ENCODE assay signal across 18 cellular contexts in the genomic region with DNA sequence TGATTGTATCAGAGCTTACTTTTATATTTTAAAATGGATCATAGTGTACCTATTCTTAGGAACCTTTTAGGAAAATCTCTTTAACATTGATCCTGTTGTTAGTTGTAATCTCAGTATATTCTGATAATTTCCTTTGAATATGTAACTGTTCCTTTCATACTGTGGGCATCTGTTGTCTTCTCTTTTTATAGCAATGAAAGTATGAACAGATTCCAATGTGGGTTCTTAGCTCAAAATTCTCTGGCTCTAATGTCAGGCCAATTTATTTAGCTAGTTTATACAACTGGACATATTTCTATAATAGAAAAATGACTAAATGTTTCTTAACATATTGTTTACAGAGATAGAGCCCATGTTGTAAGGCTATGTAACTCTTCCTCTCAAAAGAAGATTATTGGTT.
"Had no signal": no experiment of that assay in that cellular context is flagged by ENCODE, and none has a peak within 500 bp of the region (broad histone marks: within the 10 kb centered on the region; RNA-seq: fewer than 3 reads in every experiment).

No MANE protein-coding gene starts in this region.

- H3K27me3 ChIP-seq: gastrocnemius medialis, neural progenitor cell, upper lobe of right lung had no signal

- H3K9ac ChIP-seq: neural progenitor cell had no signal

- H3K27ac ChIP-seq: gastrocnemius medialis, neural progenitor cell, upper lobe of right lung had no signal

- H3K4me3 ChIP-seq: gastrocnemius medialis, lung, neural progenitor cell, upper lobe of right lung had no signal

- H3K36me3 ChIP-seq: gastrocnemius medialis, neural progenitor cell, upper lobe of right lung had no signal

- H3K9me3 ChIP-seq: gastrocnemius medialis, upper lobe of right lung had no signal

- H3K4me2 ChIP-seq: neural progenitor cell had no signal

- H2AFZ ChIP-seq: neural progenitor cell had no signal

- DNase-seq: activated B cell treated with CpG ODN at 0.5 μM for 24 hours; activated CD4-positive, alpha-beta T cell treated with anti-CD3 and anti-CD28 coated beads for 36 hours; activated CD4-positive, alpha-beta T cell treated with anti-CD3 and anti-CD28 coated beads, Interleukin-2, amount 50 U/mL, for 4 hours; activated CD8-positive, alpha-beta memory T cell treated with anti-CD3 and anti-CD28 coated beads for 24 hours; activated CD8-positive, alpha-beta memory T cell treated with anti-CD3 and anti-CD28 coated beads, Interleukin-2, amount 50 U/mL, for 48 hours; activated effector memory CD4-positive, alpha-beta T cell treated with anti-CD3 and anti-CD28 coated beads, Interleukin-2, amount 50 U/mL, for 16 hours; activated naive CD4-positive, alpha-beta T cell treated with anti-CD3 and anti-CD28 coated beads, Interleukin-2, amount 10 ng/mL, durations not matched to agents 7 days and 5 days; activated T-cell treated with anti-CD3 and anti-CD28 coated beads, Interleukin-2, amount 50 U/mL, for 72 hours; effector memory CD4-positive, alpha-beta T cell; kidney; naive thymus-derived CD8-positive, alpha-beta T cell; stimulated activated CD4-positive, alpha-beta T cell treated with anti-CD3 and anti-CD28 coated beads, Interleukin-4, amount 100 ng/mL, for 24 hours; stimulated activated naive CD4-positive, alpha-beta T cell treated with Interleukin-2 at 50 U/mL for 16 hours; T1000 had no signal
